ENCODE assay signal across 8 cellular contexts in the genomic region with DNA sequence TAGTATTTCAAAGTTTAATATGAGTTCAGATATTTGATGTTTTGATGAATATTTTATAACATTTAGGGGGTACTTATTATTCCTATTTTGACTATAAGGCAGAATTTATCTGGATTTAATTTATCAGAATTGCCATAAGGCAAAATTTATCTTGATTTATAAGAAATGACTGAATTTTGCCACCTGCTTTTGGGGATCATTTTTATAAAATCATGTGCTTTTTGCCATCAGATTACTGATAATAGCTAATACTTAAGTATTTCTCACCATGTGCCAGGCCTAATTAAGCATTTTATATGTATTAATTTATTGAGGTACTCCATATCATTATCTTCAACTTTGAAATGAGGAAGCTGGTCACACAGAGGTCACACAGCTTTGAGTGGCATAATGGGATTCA.
"Had no signal": no experiment of that assay in that cellular context is flagged by ENCODE, and none has a peak within 500 bp of the region (broad histone marks: within the 10 kb centered on the region; RNA-seq: fewer than 3 reads in every experiment).

No MANE protein-coding gene starts in this region.

- H3K4me3 ChIP-seq: GM12878 had no signal

- ATAC-seq: GM12878 had no signal

- DNase-seq: GDM1, GF-D8 had no signal

- FAIRE-seq: G401.6, GM12878, GM12891, GM12892, GM18507, GM19239 had no signal
